Comparison of ENCODE assay signal across 11 cellular contexts in genomic region chr12:105378821-105379400, GRCh38. TPM values are rescaled to one million over a fixed set of nuclear protein-coding genes. Genes with fewer than 3 reads are reported as not detected.
DNase-seq lines count a peak whose midpoint lies in the region; ATAC-seq, FAIRE-seq and TF ChIP-seq lines count a peak whose summit lies in the region.
"Had no signal": no experiment of that assay in that cellular context is flagged by ENCODE, and none has a peak within 500 bp of the region (broad histone marks: within the 10 kb centered on the region; RNA-seq: fewer than 3 reads in every experiment).

No MANE protein-coding gene starts in this region.

- peaks cover 11% of the 10 kb centered on the region; the same call in 1 of the 2 replicates for H3K36me3 ChIP-seq in GM23248 (ENCODE audit: low read depth)
- H3K36me3 ChIP-seq in kidney (ENCODE audit: control insufficient read depth in 1 of 2, insufficient read depth in 2 of 2, low read length in 2 of 2) = no peaks in the 10 kb centered on the region

- no peaks in the 10 kb centered on the region for H3K9me3 Mint-ChIP-seq in glutamatergic neuron (ENCODE audit: unreplicated experiment)

- in situ Hi-C loops in GM23248 (cut with MboI) (no loop called here), SK-MEL-5 (cut with HindIII; ENCODE audit: low pct_unique_long_range_greater_than_20kb, low sequenced_read_pairs) (no loop called here)

- H3K79me2 ChIP-seq in GM23248 (ENCODE audit: insufficient read depth) = peaks cover 19% of the 10 kb centered on the region

- H3K4me3 Mint-ChIP-seq in glutamatergic neuron (ENCODE audit: unreplicated experiment) = no peak overlapping the region

- H3K4me1 ChIP-seq in GM23248 (ENCODE audit: insufficient read depth) = peaks cover 12% of the 10 kb centered on the region
- H3K4me1 ChIP-seq in kidney (ENCODE audit: control insufficient read depth in 1 of 2, insufficient read depth in 1 of 2, low read depth in 1 of 2, low read length in 2 of 2) = peaks cover 0 to 5% of the 10 kb centered on the region in 2 donors

- DNase-seq in AG09309 (ENCODE audit: low read depth) = no peak
- peak; percentile 47 for DNase-seq in GM23248
- DNase-seq in SK-MEL-5 (ENCODE audit: low read depth, low spot score) = peak; percentile 50
- peak; percentile 25 for DNase-seq in glutamatergic neuron
- no peak for DNase-seq in Ammon's horn (ENCODE audit: low spot score)
- DNase-seq in Kasumi-1 (lab: John Stamatoyannopoulos, UW) = no peak
- no peak for DNase-seq in kidney
- DNase-seq: NCI-H2171 treated with DMSO at 0.1 percent for 48 hours had no signal

- H3K9me3 ChIP-seq in GM23248 (ENCODE audit: low read depth) (no peaks in the 10 kb centered on the region), kidney (ENCODE audit: control insufficient read depth in 1 of 2, low read length in 2 of 2) (no peaks in the 10 kb centered on the region)

- H4K20me1 ChIP-seq in GM23248 (ENCODE audit: insufficient read depth) = no peaks in the 10 kb centered on the region

- no peaks in the 10 kb centered on the region for H3K27me3 Mint-ChIP-seq in glutamatergic neuron (ENCODE audit: unreplicated experiment)

- intact Hi-C loops in kidney (cut with DNase I) = no loop called here

- H3K27ac Mint-ChIP-seq in glutamatergic neuron (ENCODE audit: unreplicated experiment) = no peak overlapping the region

- no peaks in the 10 kb centered on the region for H3K27me3 ChIP-seq in GM23248 (replicated peaks; ENCODE audit: insufficient read depth)

- no peak for FAIRE-seq in kidney (lab: Jason Lieb, UNC)
- FAIRE-seq: TTC549 had no signal

- no peak overlapping the region for H3K9ac ChIP-seq in GM23248
- H3K9ac ChIP-seq in kidney (ENCODE audit: low read length in 2 of 2) = no peak overlapping the region

- no peak overlapping the region for H2AFZ ChIP-seq in GM23248

- no peak overlapping the region for H3K4me2 ChIP-seq in GM23248 (ENCODE audit: unreplicated experiment)

- no peak overlapping the region for H3K27ac ChIP-seq in GM23248
- no peak overlapping the region for H3K27ac ChIP-seq in kidney (ENCODE audit: low read depth in 2 of 2, low read length in 2 of 2)

- TF ChIP-seq CTCF in AG09309 (IDR thresholded peaks at IDR 0.05; ENCODE audit: control insufficient read depth, insufficient read depth, low read depth, low read length, missing control alignments) = peak; percentile 25
- no peak for TF ChIP-seq CTCF in glutamatergic neuron (IDR thresholded peaks at IDR 0.05; ENCODE audit: partially characterized antibody, unreplicated experiment)
- no peak for TF ChIP-seq CTCF in kidney (IDR thresholded peaks at IDR 0.05; ENCODE audit: borderline replicate concordance, extremely low read depth, insufficient read depth)

- no peaks in the 10 kb centered on the region for H3K4me1 Mint-ChIP-seq in glutamatergic neuron (ENCODE audit: low read depth, unreplicated experiment)

- no peak overlapping the region for H3K4me3 ChIP-seq in AG09309 (ENCODE audit: control insufficient read depth, low read depth, low read length)
- H3K4me3 ChIP-seq in GM23248 = no peak overlapping the region
- no peak overlapping the region for H3K4me3 ChIP-seq in kidney (ENCODE audit: low read length in 2 of 2)

- peaks cover 36% of the 10 kb centered on the region for H3F3A ChIP-seq in GM23248 (ENCODE audit: insufficient read depth)

- no peak for ATAC-seq in HG03378 (IDR thresholded peaks at IDR 0.05; ENCODE audit: unreplicated experiment)
- ATAC-seq: esophagus mucosa had no signal

- WGBS in GM23248 (ENCODE audit: low coverage in 1 of 2, low lambda C conversion rate in 2 of 2, missing lambda C conversion rate in 2 of 2), 2 experiments = 89 to 93% methylated on average over 6 to 8 of the region's 8 CpGs

- H3K9me2 ChIP-seq in GM23248 (ENCODE audit: insufficient read depth) = no peaks in the 10 kb centered on the region

- H3K36me3 Mint-ChIP-seq in glutamatergic neuron (ENCODE audit: unreplicated experiment) = no peaks in the 10 kb centered on the region

RNA-seq across cellular contexts. Expression of gene C12orf75, which starts 48.4 kb away (rescaled TPM):
- 313 and 349 TPM in 2 replicates for total RNA-seq in GM23248 (2014; rRNA removed; shearing (Covaris generic))
- polyA plus RNA-seq in GM23248 (2016; fragmentation: Nextera tagmentation; extraction: Ambion mirVana) (590 and 607 TPM in 2 replicates), kidney (ENCODE audit: insufficient read depth, low read depth, low replicate concordance) (107 TPM)
- total RNA-seq in SK-MEL-5 (2014; rRNA removed; shearing (Covaris generic)) = 2.1 and 4.2 TPM in 2 replicates
- polyA plus RNA-seq in SK-MEL-5 (2015; cell fraction: cytosol; rRNA removed) = 1.5 and 2.1 TPM in 2 replicates
- not detected in 2 replicates for polyA plus RNA-seq in SK-MEL-5 (2015; cell fraction: nucleus; rRNA removed)
- total RNA-seq in glutamatergic neuron (ENCODE audit: unreplicated experiment) (9.4 TPM), kidney (127 TPM)

Comparison
In these comparisons a context has a peak if more than half of its experiments do, and no peak if none do; other contexts are left out.
1. DNase-seq: peak in GM23248 (single experiment), SK-MEL-5 (single experiment) and glutamatergic neuron (single experiment); none in AG09309 (single experiment), Ammon's horn (single experiment), Kasumi-1 (0 of 2) and kidney (single experiment).
2. RNA of gene C12orf75, which starts 48.4 kb away (total RNA-seq): 313 to 349 TPM in GM23248 and 127 TPM in kidney (single experiment); 9.4 TPM in glutamatergic neuron (single experiment) and 2.1 to 4.2 TPM in SK-MEL-5; every median in the first group is over 10 times any median in the second.